ENCODE assay signal across 7 cellular contexts in the genomic region with DNA sequence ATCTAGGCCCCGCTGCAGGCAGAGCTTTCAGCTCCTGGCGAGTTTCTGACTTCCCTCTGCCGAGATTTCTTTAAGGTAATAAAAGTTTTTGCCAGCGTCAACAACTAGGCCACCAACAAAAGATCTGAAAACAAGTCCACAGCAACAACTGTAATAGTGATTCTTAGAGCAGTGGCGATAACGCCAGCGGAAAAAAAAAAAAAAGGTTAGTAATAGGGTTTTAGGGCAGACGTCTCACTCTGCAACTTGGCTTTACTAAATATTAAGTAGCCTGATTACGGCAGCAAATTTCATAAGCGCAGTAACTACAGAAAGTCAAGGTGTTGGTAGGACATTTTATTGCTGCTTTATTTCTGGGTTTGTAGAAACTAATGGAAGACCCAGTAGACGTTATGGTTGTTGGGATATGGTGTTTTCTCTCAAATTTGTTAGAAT. TPM values are rescaled to one million over a fixed set of nuclear protein-coding genes. Genes with fewer than 3 reads are reported as not detected.
DNase-seq lines count a peak whose midpoint lies in the region; ATAC-seq and TF ChIP-seq lines count a peak whose summit lies in the region.

No MANE protein-coding gene starts in this region.

- H3K4me1 ChIP-seq in iPS-20b (ENCODE audit: insufficient read depth, low read length) (peaks cover 3% of the 10 kb centered on the region; the same call in 1 of the 2 replicates), stomach (peaks cover 8 to 39% (median 22%) of the 10 kb centered on the region in 4 donors)

- WGBS in stomach, 5 donors = 1 to 2% (median 2%) methylated on average over 11 of the region's 11 CpGs

- H3K27ac ChIP-seq in iPS-20b (ENCODE audit: low read length) (no peak overlapping the region), stomach (peak overlapping the region; percentile 86 to 96 (median 92))

- TF ChIP-seq CTCF in stomach (IDR thresholded peaks at IDR 0.05) = no peak

- peak overlapping the region; percentile 92 for H3K9ac ChIP-seq in iPS-20b (ENCODE audit: low read depth, low read length)

- peak; percentile 0 for ATAC-seq in HG02852 (IDR thresholded peaks at IDR 0.05; ENCODE audit: unreplicated experiment)
- ATAC-seq in activated naive CD4-positive, alpha-beta T cell treated with anti-CD3 and anti-CD28 coated beads, Interleukin-2, amount 50 U/mL, for 72 hours = peak in 1 of 2 donors; percentile 1
- ATAC-seq in HG03521 (IDR thresholded peaks at IDR 0.05; ENCODE audit: unreplicated experiment) = no peak
- no peak for ATAC-seq in GM21423 (IDR thresholded peaks at IDR 0.05; ENCODE audit: unreplicated experiment)

- no peak for TF ChIP-seq EP300 in stomach (IDR thresholded peaks at IDR 0.05)

- intact Hi-C loops in stomach (cut with DNase I; ENCODE audit: low total_unique reads) = no loop called here

- no peak for DNase-seq in activated naive CD4-positive, alpha-beta T cell treated with anti-CD3 and anti-CD28 coated beads, Interleukin-2, amount 50 U/mL, for 72 hours (ENCODE audit: low spot score in 2 of 2)
- DNase-seq in stomach (no peak), NCI-H1694 (lab: John Stamatoyannopoulos, UW) (no peak)

- H3K9me3 ChIP-seq in iPS-20b (ENCODE audit: insufficient read depth, low read depth, low read length) (no peaks in the 10 kb centered on the region), stomach (no peaks in the 10 kb centered on the region)

- H3K27ac Mint-ChIP-seq in activated naive CD4-positive, alpha-beta T cell treated with anti-CD3 and anti-CD28 coated beads, Interleukin-2, amount 50 U/mL, for 72 hours = peak overlapping the region; percentile 99

- peaks cover 0 to 4% of the 10 kb centered on the region in 2 donors for H3K9me3 Mint-ChIP-seq in activated naive CD4-positive, alpha-beta T cell treated with anti-CD3 and anti-CD28 coated beads, Interleukin-2, amount 50 U/mL, for 72 hours

- no peak for TF ChIP-seq POLR2A in stomach (IDR thresholded peaks at IDR 0.05)

- H3K4me3 ChIP-seq in iPS-20b (ENCODE audit: low read length) (peak overlapping the region; percentile 93), stomach (peak overlapping the region; percentile 78 to 91 (median 86))

- H3K36me3 ChIP-seq in iPS-20b (ENCODE audit: insufficient read depth, low read depth, low read length) = peaks cover 4% of the 10 kb centered on the region; the same call in 1 of the 2 replicates
- peaks cover 0 to 4% (median 0%) of the 10 kb centered on the region in 4 donors for H3K36me3 ChIP-seq in stomach

- no peaks in the 10 kb centered on the region for H3K27me3 ChIP-seq in iPS-20b (ENCODE audit: insufficient read depth, low read length)
- H3K27me3 ChIP-seq in stomach = no peaks in the 10 kb centered on the region

- H3K36me3 Mint-ChIP-seq in activated naive CD4-positive, alpha-beta T cell treated with anti-CD3 and anti-CD28 coated beads, Interleukin-2, amount 50 U/mL, for 72 hours = peaks cover 24 to 39% of the 10 kb centered on the region in 2 donors

RNA-seq across cellular contexts. Expression of a gene that starts 0.5 kb away (rescaled TPM):
- 10 to 100 TPM; 11.5 to 19.1 TPM for total RNA-seq in activated naive CD4-positive, alpha-beta T cell treated with anti-CD3 and anti-CD28 coated beads, Interleukin-2, amount 50 U/mL, for 72 hours
- total RNA-seq in stomach = 10 to 100 TPM in 3 of 5 donors, 1 to 10 TPM in 2; 7.5 to 64.8 (median 18.3) TPM
- 1 to 10 TPM; 3.1 to 4.4 (median 3.5) TPM for polyA plus RNA-seq in stomach
